20 cellular contexts compared by ENCODE assay signal in genomic region chr3:61522629-61523028, GRCh38. TPM values are rescaled to one million over a fixed set of nuclear protein-coding genes. Genes with fewer than 3 reads are reported as not detected.
DNase-seq lines count a peak whose midpoint lies in the region; ATAC-seq and TF ChIP-seq lines count a peak whose summit lies in the region.
"Had no signal": no experiment of that assay in that cellular context is flagged by ENCODE, and none has a peak within 500 bp of the region (broad histone marks: within the 10 kb centered on the region; RNA-seq: fewer than 3 reads in every experiment).

No MANE protein-coding gene starts in this region.

- ATAC-seq in Right ventricle myocardium superior (ENCODE audit: poor library complexity) (peak; percentile 60), left cardiac atrium (no peak), GM21576 (IDR thresholded peaks at IDR 0.05; ENCODE audit: unreplicated experiment) (no peak), HG02840 (IDR thresholded peaks at IDR 0.05; ENCODE audit: low FRiP score, unreplicated experiment) (no peak), HG03521 (IDR thresholded peaks at IDR 0.05; ENCODE audit: unreplicated experiment) (no peak)
- ATAC-seq: A549 had no signal

- H2BK120ac ChIP-seq in mesendoderm (ENCODE audit: low read depth, low read length) = no peak overlapping the region

- no peak overlapping the region for H3K23ac ChIP-seq in mesendoderm (ENCODE audit: low read length)

- H2BK15ac ChIP-seq in mesendoderm (replicated peaks; ENCODE audit: low read depth) = peak overlapping the region; percentile 41

- no peaks in the 10 kb centered on the region for H3K79me1 ChIP-seq in mesendoderm (ENCODE audit: low read length)

- no CpG with 5 or more reads among the region's 2 CpGs for WGBS in mesendoderm (ENCODE audit: extremely low coverage, insufficient coverage, low lambda C conversion rate)

- no peak overlapping the region for H4K8ac ChIP-seq in mesendoderm (ENCODE audit: low read depth, low read length)

- H3K27me3 ChIP-seq in OCI-LY3 (ENCODE audit: low read depth, low read length) = no peaks in the 10 kb centered on the region
- no peaks in the 10 kb centered on the region for H3K27me3 ChIP-seq in mesendoderm (ENCODE audit: insufficient read depth, low read length, poor library complexity)
- H3K27me3 ChIP-seq: BLaER1 treated with 17β-estradiol and CSF1 and Interleukin-3, amounts not matched to agents 10 nM and 100 nM; MG63 had no signal

- H3K56ac ChIP-seq in mesendoderm (ENCODE audit: low read length) = peak overlapping the region; percentile 67

- peak overlapping the region; percentile 92 for H3K27ac ChIP-seq in OCI-LY3 (ENCODE audit: low read length)
- H3K27ac ChIP-seq in mesendoderm (ENCODE audit: low read depth, low read length) = no peak overlapping the region
- H3K27ac ChIP-seq: A549; BLaER1 treated with 17β-estradiol and CSF1 and Interleukin-3, amounts not matched to agents 10 nM and 100 nM; PC-9 had no signal

- no peaks in the 10 kb centered on the region for H3K9me3 ChIP-seq in OCI-LY3 (ENCODE audit: insufficient read depth, low read length)
- H3K9me3 ChIP-seq: A549; BLaER1 treated with 17β-estradiol and CSF1 and Interleukin-3, amounts not matched to agents 10 nM and 100 nM; MG63 had no signal

- H3K36me3 ChIP-seq in OCI-LY3 (replicated peaks; ENCODE audit: low read depth, low read length) = no peaks in the 10 kb centered on the region
- H3K36me3 ChIP-seq in mesendoderm (ENCODE audit: control insufficient read depth, insufficient read depth, low read length) = no peaks in the 10 kb centered on the region
- H3K36me3 ChIP-seq: BLaER1 treated with 17β-estradiol and CSF1 and Interleukin-3, amounts not matched to agents 10 nM and 100 nM; MG63 had no signal

- H3K79me2 ChIP-seq in OCI-LY3 (ENCODE audit: low read length) (no peaks in the 10 kb centered on the region), mesendoderm (ENCODE audit: control insufficient read depth, insufficient read depth, low read length) (no peaks in the 10 kb centered on the region)

- peak overlapping the region; percentile 39 for H2AFZ ChIP-seq in OCI-LY3 (ENCODE audit: low read depth, low read length)
- H2AFZ ChIP-seq: PC-9 had no signal

- H3K4me3 ChIP-seq in OCI-LY3 (ENCODE audit: low read length) = peak overlapping the region; percentile 42
- H3K4me3 ChIP-seq in mesendoderm (ENCODE audit: low read length) = no peak overlapping the region
- H3K4me3 ChIP-seq: A549; BLaER1 treated with 17β-estradiol and CSF1 and Interleukin-3, amounts not matched to agents 10 nM and 100 nM; MG63; PC-9 had no signal

- H3K4ac ChIP-seq in mesendoderm (ENCODE audit: low read depth, low read length) = no peak overlapping the region

- H2BK5ac ChIP-seq in mesendoderm (ENCODE audit: low read length) = no peak overlapping the region

- intact Hi-C loops in Right ventricle myocardium superior (cut with DNase I) (no loop called here), left cardiac atrium (cut with DNase I) (no loop called here)

- H3K9ac ChIP-seq in OCI-LY3 (ENCODE audit: low read length) (peak overlapping the region; percentile 73), mesendoderm (ENCODE audit: low read length) (no peak overlapping the region)
- H3K9ac ChIP-seq: BLaER1 treated with 17β-estradiol and CSF1 and Interleukin-3, amounts not matched to agents 10 nM and 100 nM had no signal

- H4K20me1 ChIP-seq in OCI-LY3 (ENCODE audit: insufficient read depth, low read length) = no peaks in the 10 kb centered on the region
- H4K20me1 ChIP-seq: BLaER1 treated with 17β-estradiol and CSF1 and Interleukin-3, amounts not matched to agents 10 nM and 100 nM had no signal

- H2AK5ac ChIP-seq in mesendoderm (ENCODE audit: low read length) = no peak overlapping the region

- H4K5ac ChIP-seq in mesendoderm (ENCODE audit: low read length) = no peak overlapping the region

- DNase-seq in Right ventricle myocardium superior (no peak), left cardiac atrium (no peak), mesendoderm (peak; percentile 14)
- DNase-seq: CD8-positive, alpha-beta memory T cell; DMS79; HFFc6; IMR-90; Karpas-422; MG63; NCI-H1092 treated with DMSO at 0.1 percent for 48 hours; NCI-H2081 treated with DMSO at 0.1 percent for 48 hours; NCI-H526 treated with DMSO at 0.1 percent for 48 hours; PC-9 had no signal

- H3K4me1 ChIP-seq in OCI-LY3 (ENCODE audit: low read length) = peaks cover 59% of the 10 kb centered on the region
- H3K4me1 ChIP-seq in mesendoderm (ENCODE audit: control insufficient read depth, low read depth, low read length) = peaks cover 7% of the 10 kb centered on the region
- H3K4me1 ChIP-seq: A549 had no signal

- no peak for TF ChIP-seq CTCF in OCI-LY3 (IDR thresholded peaks at IDR 0.05; ENCODE audit: low read depth, low read length)

- H3K4me2 ChIP-seq in OCI-LY3 (ENCODE audit: low read length) (peak overlapping the region; percentile 65), mesendoderm (ENCODE audit: low read length) (no peak overlapping the region)
- H3K4me2 ChIP-seq: A549; BLaER1 treated with 17β-estradiol and CSF1 and Interleukin-3, amounts not matched to agents 10 nM and 100 nM; PC-9 had no signal

- H3K18ac ChIP-seq in mesendoderm (ENCODE audit: low read length) = no peak overlapping the region

RNA-seq across cellular contexts. Expression of gene PTPRG, which starts 38.7 kb away (rescaled TPM):
- total RNA-seq in Right ventricle myocardium superior (29.7 TPM), left cardiac atrium (10 to 100 TPM; 37.6 to 46.9 TPM)
- polyA plus RNA-seq in mesendoderm (2013, experiment 1 of 2) = 52.1 TPM
- 49.8 TPM for polyA plus RNA-seq in mesendoderm (2013, experiment 2 of 2)
- total RNA-seq: CD8-positive, alpha-beta memory T cell; HT-29 had no signal
- polyA plus RNA-seq: CD8-positive, alpha-beta memory T cell had no signal
